In the genomic region with DNA sequence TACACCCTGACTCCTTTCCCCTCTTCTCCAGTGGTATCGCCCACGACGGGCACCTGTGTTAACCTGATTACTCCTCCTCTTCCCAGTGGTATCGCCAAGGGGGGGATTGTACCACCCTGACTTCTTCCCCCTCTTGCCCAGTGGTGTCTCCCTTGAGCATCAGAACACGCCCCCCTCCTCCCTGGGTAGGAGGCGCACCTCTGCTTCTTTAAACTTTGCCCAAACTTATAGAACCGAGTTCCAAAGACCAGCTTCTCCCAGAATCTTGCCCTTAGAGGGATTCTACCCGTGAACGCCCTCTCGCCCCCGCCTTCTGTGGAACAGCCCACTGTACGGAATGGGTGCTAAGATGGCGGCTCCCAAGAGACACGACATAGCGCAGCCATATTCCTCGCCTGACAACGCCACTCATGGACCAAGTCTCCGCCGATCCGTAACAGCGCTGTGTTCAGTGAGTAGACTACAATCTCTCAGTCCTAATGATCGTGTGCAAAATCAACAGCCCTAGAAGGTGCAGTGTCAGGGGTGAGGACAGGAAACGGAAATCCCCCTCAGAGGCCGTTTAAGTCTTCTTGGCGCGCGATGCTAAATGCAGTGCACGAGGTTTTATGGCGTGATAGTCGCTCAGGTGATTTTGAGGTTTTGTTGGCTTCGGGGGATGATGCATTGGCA, we compare ENCODE assay signal across 8 cellular contexts. TPM values are rescaled to one million over a fixed set of nuclear protein-coding genes. Genes with fewer than 3 reads are reported as not detected.
DNase-seq lines count a peak whose midpoint lies in the region; ATAC-seq, FAIRE-seq and TF ChIP-seq lines count a peak whose summit lies in the region.

No MANE protein-coding gene starts in this region.

- no peaks in the 10 kb centered on the region for H3K36me3 ChIP-seq in bronchial epithelial cell (ENCODE audit: control insufficient read depth, insufficient read depth, low read length)
- no peaks in the 10 kb centered on the region for H3K36me3 ChIP-seq in iPS-20b (ENCODE audit: insufficient read depth, low read depth, low read length)
- H3K36me3 ChIP-seq in skeletal muscle tissue (ENCODE audit: control insufficient read depth in 3 of 3, insufficient read depth in 3 of 3, low read length in 3 of 3): no peaks in the 10 kb centered on the region

- H3K27me3 ChIP-seq in bronchial epithelial cell (ENCODE audit: control insufficient read depth, insufficient read depth, low read length): no peaks in the 10 kb centered on the region
- no peaks in the 10 kb centered on the region for H3K27me3 ChIP-seq in iPS-20b (ENCODE audit: insufficient read depth, low read length)
- no peaks in the 10 kb centered on the region for H3K27me3 ChIP-seq in skeletal muscle tissue (ENCODE audit: control insufficient read depth in 3 of 3, insufficient read depth in 3 of 3, low read length in 3 of 3)

- H3K4me1 ChIP-seq in iPS-20b (ENCODE audit: insufficient read depth, low read length) (no peaks in the 10 kb centered on the region; the same call in 1 of the 2 replicates), skeletal muscle tissue (ENCODE audit: control insufficient read depth in 3 of 3, insufficient read depth in 3 of 3, low read length in 3 of 3) (peaks cover 0 to 8% (median 2%) of the 10 kb centered on the region in 3 donors)

- H3K4me3 ChIP-seq in bronchial epithelial cell (ENCODE audit: low read depth, low read length): peak overlapping the region; percentile 15
- peak overlapping the region; percentile 79 for H3K4me3 ChIP-seq in iPS-20b (ENCODE audit: low read length)
- H3K4me3 ChIP-seq in skeletal muscle tissue (ENCODE audit: low read length in 3 of 3): peak overlapping the region; percentile 77 to 83 (median 77)

- CTCF ChIA-PET in WTC11 (lab: Charles Lee): no interaction called here

- H3K27me3 Mint-ChIP-seq in CD14-positive monocyte (ENCODE audit: low read depth in 3 of 3) (peaks cover 3 to 25% (median 3%) of the 10 kb centered on the region in 3 donors), WTC11 (ENCODE audit: low read depth) (no peaks in the 10 kb centered on the region)

- H3K36me3 Mint-ChIP-seq in CD14-positive monocyte: no peaks in the 10 kb centered on the region
- no peaks in the 10 kb centered on the region for H3K36me3 Mint-ChIP-seq in WTC11

- H3K27ac Mint-ChIP-seq in CD14-positive monocyte (peak overlapping the region in 5 of 7 donors; percentile 16 to 88 (median 81)), WTC11 (peak overlapping the region; percentile 98)

- H3K27ac ChIP-seq in iPS-20b (ENCODE audit: low read length) (no peak overlapping the region), skeletal muscle tissue (ENCODE audit: low read depth, low read length) (peak overlapping the region; percentile 30)

- H3K9me3 Mint-ChIP-seq in CD14-positive monocyte (peaks cover 0 to 9% (median 0%) of the 10 kb centered on the region in 7 donors), WTC11 (no peaks in the 10 kb centered on the region)

- H3K4me3 Mint-ChIP-seq in CD14-positive monocyte: peak overlapping the region; percentile 91 to 93
- H3K4me3 Mint-ChIP-seq in WTC11: peak overlapping the region; percentile 86

- H3K9me3 ChIP-seq in iPS-20b (ENCODE audit: insufficient read depth, low read depth, low read length): no peaks in the 10 kb centered on the region
- H3K9me3 ChIP-seq in skeletal muscle tissue (ENCODE audit: control insufficient read depth in 3 of 3, low read length in 3 of 3): peaks cover 0 to 3% (median 0%) of the 10 kb centered on the region in 3 donors

- POLR2A ChIA-PET in WTC11 (lab: Charles Lee): no interaction called here

- ATAC-seq in GM21737 (IDR thresholded peaks at IDR 0.05; ENCODE audit: unreplicated experiment) (peak; percentile 40), WTC11 (peak; percentile 35), HG03159 (IDR thresholded peaks at IDR 0.05; ENCODE audit: unreplicated experiment) (no peak)

- DNase-seq in CD14-positive monocyte (ENCODE audit: low spot score): peak; percentile 50
- peak; percentile 49 for DNase-seq in NCI-H187 treated with DMSO at 0.1 percent for 48 hours (lab: John Stamatoyannopoulos, UW)
- peak; percentile 71 for DNase-seq in WTC11 (ENCODE audit: low spot score)
- DNase-seq in bronchial epithelial cell (ENCODE audit: low read depth): peak; percentile 50

- TF ChIP-seq CTCF in CD14-positive monocyte (IDR thresholded peaks at IDR 0.05): no peak
- no peak for TF ChIP-seq CTCF in WTC11 (IDR thresholded peaks at IDR 0.05)
- TF ChIP-seq CTCF in bronchial epithelial cell (IDR thresholded peaks at IDR 0.05; ENCODE audit: insufficient read depth, low read length, severe bottlenecking): no peak

- FAIRE-seq in bronchial epithelial cell (lab: Jason Lieb, UNC): peak; percentile 7

- H3K4me1 Mint-ChIP-seq in CD14-positive monocyte (peaks cover 17% of the 10 kb centered on the region), WTC11 (peaks cover 15% of the 10 kb centered on the region)

- H3K9ac ChIP-seq in iPS-20b (ENCODE audit: low read depth, low read length) (peak overlapping the region; percentile 80; the same call in 1 of the 2 replicates), skeletal muscle tissue (ENCODE audit: low read depth in 1 of 3, low read length in 3 of 3) (peak overlapping the region; percentile 33 to 64 (median 53))

- intact Hi-C loops in CD14-positive monocyte (cut with micrococcal nuclease): no loop called here

TF ChIP-seq in WTC11, 78 proteins besides CTCF, POLR2A, EP300 and RAD21:
- TF ChIP-seq ZNF317 (CRISPR knock-in tag; IDR thresholded peaks at IDR 0.05; ENCODE audit: borderline replicate concordance, low read depth) (no peak), ZNF138 (CRISPR knock-in tag; conservative IDR thresholded peaks at IDR 0.05) (no peak), JAZF1 (CRISPR knock-in tag; IDR thresholded peaks at IDR 0.05) (no peak), TEAD1 (CRISPR knock-in tag; IDR thresholded peaks at IDR 0.05) (no peak), ZNF416 (CRISPR knock-in tag; IDR thresholded peaks at IDR 0.05) (no peak), SP1 (CRISPR knock-in tag; conservative IDR thresholded peaks at IDR 0.05) (0 out of 2 replicates have a peak, but pooled peaks have one; percentile 29), ESRRA (CRISPR knock-in tag; IDR thresholded peaks at IDR 0.05; ENCODE audit: borderline replicate concordance) (no peak)
TF ChIP-seq in WTC11: peak in this region for 1.

RNA-seq across cellular contexts. Expression of a gene that starts 4.2 kb away (rescaled TPM):
- polyA plus RNA-seq in CD14-positive monocyte: not detected
- 1.7 to 2.0 TPM (median 1.8 TPM) in 3 replicates for total RNA-seq in WTC11 (2021)
- total RNA-seq in bronchial epithelial cell: not detected in 2 replicates
- total RNA-seq in skeletal muscle tissue: 0.52 TPM

Comparison
In these comparisons a context has a peak if more than half of its experiments do, and no peak if none do; other contexts are left out.
1. H3K4me3 ChIP-seq: peak in every context shown above with its lines; median percentile 79 in iPS-20b; 77 in skeletal muscle tissue; 15 in bronchial epithelial cell.